ENCODE assay signal across 23 cellular contexts in genomic region chr1:173900427-173900826, GRCh38. TPM values are rescaled to one million over a fixed set of nuclear protein-coding genes. Genes with fewer than 3 reads are reported as not detected.
"Had no signal": no experiment of that assay in that cellular context is flagged by ENCODE, and none has a peak within 500 bp of the region (broad histone marks: within the 10 kb centered on the region; RNA-seq: fewer than 3 reads in every experiment).

No MANE protein-coding gene starts in this region.

- H3K27ac Mint-ChIP-seq: activated CD4-positive, alpha-beta T cell treated with anti-CD3 and anti-CD28 coated beads, Interleukin-2, amount 10 ng/mL, durations not matched to agents 24 days and 14 days; activated CD8-positive, alpha-beta memory T cell treated with anti-CD3 and anti-CD28 coated beads, Interleukin-2, amount 10 ng/mL, durations not matched to agents 7 days and 5 days; activated naive CD8-positive, alpha-beta T cell; activated T-cell treated with anti-CD3 and anti-CD28 coated beads, Interleukin-2, amount 50 U/mL, for 24 hours; activated T-helper 1 cell treated with anti-CD3 and anti-CD28 coated beads, Interleukin-12 subunit alpha, Interleukin-12 subunit beta, Interleukin-2, Interleukin-4 antibody, amounts not matched to agents 30 ng/mL and 10 ng/mL and 1 ng/mL, durations not matched to agents 14 hours and 24 hours and 36 hours; T-cell had no signal

- H3K9me3 Mint-ChIP-seq: activated CD4-positive, alpha-beta T cell treated with anti-CD3 and anti-CD28 coated beads, Interleukin-2, amount 10 ng/mL, durations not matched to agents 24 days and 14 days; activated T-cell treated with anti-CD3 and anti-CD28 coated beads, Interleukin-2, amount 50 U/mL, for 24 hours; activated T-helper 1 cell treated with anti-CD3 and anti-CD28 coated beads, Interleukin-12 subunit alpha, Interleukin-12 subunit beta, Interleukin-2, Interleukin-4 antibody, amounts not matched to agents 30 ng/mL and 10 ng/mL and 1 ng/mL, durations not matched to agents 14 hours and 24 hours and 36 hours; T-cell had no signal

- H3K36me3 ChIP-seq: brain microvascular endothelial cell, cardiac muscle cell, MG63 had no signal

- ATAC-seq: activated CD8-positive, alpha-beta memory T cell treated with anti-CD3 and anti-CD28 coated beads, Interleukin-2, amount 10 ng/mL, durations not matched to agents 7 days and 5 days; T-cell had no signal

- H3K4me3 Mint-ChIP-seq: activated CD4-positive, alpha-beta T cell treated with anti-CD3 and anti-CD28 coated beads, Interleukin-2, amount 10 ng/mL, durations not matched to agents 24 days and 14 days; activated CD8-positive, alpha-beta memory T cell treated with anti-CD3 and anti-CD28 coated beads, Interleukin-2, amount 10 ng/mL, durations not matched to agents 7 days and 5 days; activated naive CD8-positive, alpha-beta T cell; activated T-cell treated with anti-CD3 and anti-CD28 coated beads, Interleukin-2, amount 50 U/mL, for 24 hours; activated T-helper 1 cell treated with anti-CD3 and anti-CD28 coated beads, Interleukin-12 subunit alpha, Interleukin-12 subunit beta, Interleukin-2, Interleukin-4 antibody, amounts not matched to agents 30 ng/mL and 10 ng/mL and 1 ng/mL, durations not matched to agents 14 hours and 24 hours and 36 hours; T-cell had no signal

- H3K27ac ChIP-seq: brain microvascular endothelial cell, cardiac muscle cell, VCaP had no signal

- H3K27me3 ChIP-seq: brain microvascular endothelial cell, cardiac muscle cell, MG63 had no signal

- H3K4me3 ChIP-seq: cardiac muscle cell, MG63 had no signal

- DNase-seq: activated CD4-positive, alpha-beta T cell treated with anti-CD3 and anti-CD28 coated beads, Interleukin-2, amount 10 ng/mL, durations not matched to agents 24 days and 14 days; activated CD4-positive, alpha-beta T cell treated with anti-CD3 and anti-CD28 coated beads, Interleukin-2, amount 50 U/mL, for 48 hours; activated CD8-positive, alpha-beta memory T cell treated with anti-CD3 and anti-CD28 coated beads, Interleukin-2, amount 10 ng/mL, durations not matched to agents 7 days and 5 days; activated effector memory CD4-positive, alpha-beta T cell treated with anti-CD3 and anti-CD28 coated beads, Interleukin-2, amount 50 U/mL, for 16 hours; activated naive CD4-positive, alpha-beta T cell treated with Interleukin-2 at 50 U/mL for 16 hours; activated T-cell treated with anti-CD3 and anti-CD28 coated beads, Interleukin-2, amount 50 U/mL, for 24 hours; amygdala; brain microvascular endothelial cell; MG63; MV-4-11; NCI-H1105; NCI-H1436; NCI-H1694 treated with DMSO at 0.1 percent for 48 hours; NCI-H2029 treated with DMSO at 0.1 percent for 48 hours; NCI-H446 treated with DMSO at 0.1 percent for 48 hours; NCI-H774; SIG-M5; T-cell had no signal

- H3K27me3 Mint-ChIP-seq: activated CD4-positive, alpha-beta T cell treated with anti-CD3 and anti-CD28 coated beads, Interleukin-2, amount 10 ng/mL, durations not matched to agents 24 days and 14 days; activated CD8-positive, alpha-beta memory T cell treated with anti-CD3 and anti-CD28 coated beads, Interleukin-2, amount 10 ng/mL, durations not matched to agents 7 days and 5 days; activated naive CD8-positive, alpha-beta T cell; activated T-cell treated with anti-CD3 and anti-CD28 coated beads, Interleukin-2, amount 50 U/mL, for 24 hours; T-cell had no signal

- H3K9me3 ChIP-seq: MG63 had no signal

RNA-seq across cellular contexts. Expression of gene SERPINC1, which starts 16.7 kb away (rescaled TPM):
- total RNA-seq: activated CD4-positive, alpha-beta T cell treated with anti-CD3 and anti-CD28 coated beads, Interleukin-2, amount 10 ng/mL, durations not matched to agents 24 days and 14 days; activated CD8-positive, alpha-beta memory T cell treated with anti-CD3 and anti-CD28 coated beads, Interleukin-2, amount 10 ng/mL, durations not matched to agents 7 days and 5 days; OCI-LY7 had no signal
- polyA plus RNA-seq: cardiac muscle cell had no signal
